ENCODE assay signal across 1 cellular context in genomic region chr11:66082936-66083698, GRCh38.
TF ChIP-seq lines count a peak whose summit lies in the region.

No MANE protein-coding gene starts in this region.

TF ChIP-seq in K562, 482 proteins besides CTCF, POLR2A, EP300 and RAD21:
- TF ChIP-seq PCBP1 (IDR thresholded peaks at IDR 0.05; ENCODE audit: low read depth, low read length, poor library complexity, severe bottlenecking): no peak
- no peak for TF ChIP-seq FOXO4 (CRISPR knock-in tag; IDR thresholded peaks at IDR 0.05)
- no peak for TF ChIP-seq AFF1 (IDR thresholded peaks at IDR 0.05; ENCODE audit: low read depth in 1 of 2, partially characterized antibody in 2 of 2)
- TF ChIP-seq RB1 (IDR thresholded peaks at IDR 0.05; ENCODE audit: low read depth): 0 out of 2 replicates have a peak, but pooled peaks have one; percentile 12
- peak; percentile 97 for TF ChIP-seq NFIC (IDR thresholded peaks at IDR 0.05)
- TF ChIP-seq SMARCC2 (IDR thresholded peaks at IDR 0.05; ENCODE audit: low read depth): 0 out of 2 replicates have a peak, but pooled peaks have one; percentile 52
- 0 out of 2 replicates have a peak, but pooled peaks have one; percentile 38 for TF ChIP-seq TEAD4 (IDR thresholded peaks at IDR 0.05; ENCODE audit: low read length)
- no peak for TF ChIP-seq TEAD4 (CRISPR knock-in tag; IDR thresholded peaks at IDR 0.05; ENCODE audit: borderline replicate concordance)
- no peak for TF ChIP-seq ZNF184 (CRISPR knock-in tag; IDR thresholded peaks at IDR 0.05)
- peak in 1 of 2 experiments; percentile 18; a peak in 2 of 4 replicates for TF ChIP-seq MNT (conservative IDR thresholded peaks at IDR 0.05)
- 0 out of 2 replicates have a peak, but pooled peaks have one; percentile 21 for TF ChIP-seq FOXM1 (IDR thresholded peaks at IDR 0.05; ENCODE audit: low read depth)
- TF ChIP-seq FOXM1 (CRISPR knock-in tag; IDR thresholded peaks at IDR 0.05; ENCODE audit: low read depth): no peak
- peak; percentile 87 to 92 for TF ChIP-seq FOXA3 (CRISPR knock-in tag; conservative IDR thresholded peaks at IDR 0.05 in 1 of 2, IDR thresholded peaks at IDR 0.05 in 1 of 2)
- no peak for TF ChIP-seq ZFP30 (CRISPR knock-in tag; IDR thresholded peaks at IDR 0.05; ENCODE audit: borderline replicate concordance)
- no peak for TF ChIP-seq BDP1 (IDR thresholded peaks at IDR 0.05; ENCODE audit: insufficient read depth, insufficient read length)
- peak; percentile 74 for TF ChIP-seq ARID1B (IDR thresholded peaks at IDR 0.05)
- 0 out of 2 replicates have a peak, but pooled peaks have one; percentile 27 for TF ChIP-seq ZFX (CRISPR knock-in tag; IDR thresholded peaks at IDR 0.05)
- no peak for TF ChIP-seq NR3C1 (CRISPR knock-in tag; IDR thresholded peaks at IDR 0.05)
- TF ChIP-seq GATA2 (CRISPR knock-in tag; IDR thresholded peaks at IDR 0.05): peak; percentile 65; the same call in 1 of the 2 replicates
- peak; percentile 52 for TF ChIP-seq TAL1 (IDR thresholded peaks at IDR 0.05)
- peak; percentile 54 for TF ChIP-seq FOXA1 (IDR thresholded peaks at IDR 0.05; ENCODE audit: borderline replicate concordance)
- peak; percentile 64; the same call in 1 of the 2 replicates for TF ChIP-seq HES1 (IDR thresholded peaks at IDR 0.05; ENCODE audit: low read depth)
- peak; percentile 51 for TF ChIP-seq MEIS2 (IDR thresholded peaks at IDR 0.05; ENCODE audit: partially characterized antibody)
- TF ChIP-seq RCOR1 (IDR thresholded peaks at IDR 0.05; ENCODE audit: borderline replicate concordance in 1 of 2, low read depth in 2 of 2, low read length in 2 of 2): peak in 1 of 2 experiments; percentile 79; a peak in 2 of 4 replicates
- TF ChIP-seq KDM4B (IDR thresholded peaks at IDR 0.05; ENCODE audit: borderline replicate concordance in 2 of 2, low read depth in 1 of 2): no peak
- no peak for TF ChIP-seq FOXK1 (CRISPR knock-in tag; IDR thresholded peaks at IDR 0.05; ENCODE audit: borderline replicate concordance)
- TF ChIP-seq THAP7 (CRISPR knock-in tag; IDR thresholded peaks at IDR 0.05): no peak
- TF ChIP-seq L3MBTL2 (IDR thresholded peaks at IDR 0.05): 0 out of 2 replicates have a peak, but pooled peaks have one; percentile 37
- no peak for TF ChIP-seq CTCFL (IDR thresholded peaks at IDR 0.05; ENCODE audit: borderline replicate concordance, insufficient read depth, low read depth, low read length, poor library complexity, severe bottlenecking)
- TF ChIP-seq HOMEZ (CRISPR knock-in tag; IDR thresholded peaks at IDR 0.05): no peak
- peak; percentile 61 for TF ChIP-seq SMARCA4 (IDR thresholded peaks at IDR 0.05)
- no peak for TF ChIP-seq ZNF668 (CRISPR knock-in tag; IDR thresholded peaks at IDR 0.05)
- TF ChIP-seq RFX5 (IDR thresholded peaks at IDR 0.05; ENCODE audit: low read depth, low read length): no peak
- TF ChIP-seq DPF2 (IDR thresholded peaks at IDR 0.05): peak; percentile 65
- no peak for TF ChIP-seq KLF1 (tag; IDR thresholded peaks at IDR 0.05)
- TF ChIP-seq YY1 (IDR thresholded peaks at IDR 0.05; ENCODE audit: borderline replicate concordance in 1 of 3, control insufficient read depth in 1 of 3, extremely low read depth in 1 of 3, insufficient read depth in 3 of 3, insufficient read length in 1 of 3, insufficient replicate concordance in 2 of 3, low read depth in 1 of 3, low read length in 2 of 3): peak in 1 of 3 experiments; percentile 23
- no peak for TF ChIP-seq EHMT2 (IDR thresholded peaks at IDR 0.05)
- 0 out of 2 replicates have a peak, but pooled peaks have one; percentile 34 for TF ChIP-seq POLR2AphosphoS5 (IDR thresholded peaks at IDR 0.05; ENCODE audit: control insufficient read depth, insufficient read depth, low read depth, low read length)
- TF ChIP-seq NCOR1 (IDR thresholded peaks at IDR 0.05): peak; percentile 44; the same call in 1 of the 2 replicates
- TF ChIP-seq KDM1A (IDR thresholded peaks at IDR 0.05): peak in 1 of 2 experiments; percentile 39; a peak in 1 of 4 replicates
- peak; percentile 17; the same call in 1 of the 2 replicates for TF ChIP-seq MTA1 (IDR thresholded peaks at IDR 0.05; ENCODE audit: borderline replicate concordance)
- no peak for TF ChIP-seq ZNF75A (CRISPR knock-in tag; IDR thresholded peaks at IDR 0.05)
- TF ChIP-seq HLTF (IDR thresholded peaks at IDR 0.05): no peak
- TF ChIP-seq SIN3A (IDR thresholded peaks at IDR 0.05; ENCODE audit: borderline replicate concordance in 2 of 2, control insufficient read depth in 1 of 2, low read depth in 2 of 2, low read length in 2 of 2): no peak
- no peak for TF ChIP-seq BHLHE40 (IDR thresholded peaks at IDR 0.05; ENCODE audit: low read length)
- no peak for TF ChIP-seq BMI1 (IDR thresholded peaks at IDR 0.05; ENCODE audit: low read length)
- peak; percentile 73; the same call in 1 of the 2 replicates for TF ChIP-seq SMARCE1 (IDR thresholded peaks at IDR 0.05)
- TF ChIP-seq GTF2A2 (tag; IDR thresholded peaks at IDR 0.05): no peak
- no peak for TF ChIP-seq CHAMP1 (IDR thresholded peaks at IDR 0.05)
- TF ChIP-seq CBFA2T3 (IDR thresholded peaks at IDR 0.05): peak; percentile 68
- no peak for TF ChIP-seq ZNF23 (CRISPR knock-in tag; IDR thresholded peaks at IDR 0.05)
- 0 out of 2 replicates have a peak, but pooled peaks have one; percentile 22 for TF ChIP-seq MTA3 (IDR thresholded peaks at IDR 0.05; ENCODE audit: borderline replicate concordance)
- TF ChIP-seq HMBOX1 (IDR thresholded peaks at IDR 0.05): peak; percentile 15; the same call in 1 of the 2 replicates
- TF ChIP-seq PHB (CRISPR knock-in tag; IDR thresholded peaks at IDR 0.05): no peak
- no peak for TF ChIP-seq CBX3 (IDR thresholded peaks at IDR 0.05; ENCODE audit: borderline replicate concordance in 1 of 2, low read length in 2 of 2)
